8 cellular contexts compared by ENCODE assay signal in genomic region chr4:139988863-139989765, GRCh38.
DNase-seq lines count a peak whose midpoint lies in the region; ATAC-seq, FAIRE-seq and TF ChIP-seq lines count a peak whose summit lies in the region.

No MANE protein-coding gene starts in this region.

- ATAC-seq in upper lobe of right lung: peak; percentile 74

- WGBS in spleen, 5 donors: 78 to 92% (median 85%) methylated on average over 17 of the region's 17 CpGs

- in situ Hi-C loops in HAP-1 (cut with MboI; ENCODE audit: low sequenced_read_pairs): no loop called here

- TF ChIP-seq CTCF in epithelial cell of esophagus (IDR thresholded peaks at IDR 0.05; ENCODE audit: insufficient read depth, low read depth, low read length, missing control alignments) (no peak), upper lobe of right lung (IDR thresholded peaks at IDR 0.05) (no peak), spleen (IDR thresholded peaks at IDR 0.05 in 8 of 11, conservative IDR thresholded peaks at IDR 0.05 in 3 of 11) (no peak), GM20000 (IDR thresholded peaks at IDR 0.05; ENCODE audit: extremely low read depth, missing control alignments) (no peak)

- DNase-seq in ELF-1 (ENCODE audit: low read depth, low spot score) (peak; percentile 68), RCC 7860 (ENCODE audit: low spot score) (peak; percentile 77), epithelial cell of esophagus (ENCODE audit: low read depth) (peak; percentile 97), occipital lobe (lab: John Stamatoyannopoulos, UW) (peak; percentile 55), upper lobe of right lung (no peak), HAP-1 (ENCODE audit: low spot score in 2 of 2) (no peak), spleen (no peak), GM20000 (ENCODE audit: low spot score) (no peak)

- H3K9me3 ChIP-seq in upper lobe of right lung (no peaks in the 10 kb centered on the region), HAP-1 (no peaks in the 10 kb centered on the region), spleen (no peaks in the 10 kb centered on the region)

- intact Hi-C loops in upper lobe of right lung (cut with DNase I) (no loop called here), spleen (cut with DNase I; ENCODE audit: low total_unique reads) (no loop called here)

- TF ChIP-seq POLR2A in spleen (IDR thresholded peaks at IDR 0.05): no peak

- H3K4me3 ChIP-seq in epithelial cell of esophagus (ENCODE audit: low read length) (no peak overlapping the region), upper lobe of right lung (no peak overlapping the region), HAP-1 (no peak overlapping the region), spleen (no peak overlapping the region)

- H3K27ac ChIP-seq in upper lobe of right lung (no peak overlapping the region), spleen (no peak overlapping the region)

- H3K36me3 ChIP-seq in upper lobe of right lung: no peaks in the 10 kb centered on the region
- H3K36me3 ChIP-seq in HAP-1 (replicated peaks): no peaks in the 10 kb centered on the region
- no peaks in the 10 kb centered on the region for H3K36me3 ChIP-seq in spleen

- H3K27me3 ChIP-seq in upper lobe of right lung: no peaks in the 10 kb centered on the region
- no peaks in the 10 kb centered on the region for H3K27me3 ChIP-seq in HAP-1 (ENCODE audit: low read depth)
- no peaks in the 10 kb centered on the region for H3K27me3 ChIP-seq in spleen (replicated peaks in 1 of 7)

- peaks cover 9% of the 10 kb centered on the region for H3K4me1 ChIP-seq in upper lobe of right lung
- H3K4me1 ChIP-seq in HAP-1: no peaks in the 10 kb centered on the region
- H3K4me1 ChIP-seq in spleen: peaks cover 0 to 6% (median 0%) of the 10 kb centered on the region in 6 donors

- peak; percentile 85 for FAIRE-seq in RCC 7860 (lab: Jason Lieb, UNC)

Comparison
In these comparisons a context has a peak if more than half of its experiments do, and no peak if none do; other contexts are left out.
1. DNase-seq: peak in ELF-1 (single experiment), RCC 7860 (single experiment), epithelial cell of esophagus (single experiment) and occipital lobe (single experiment); none in upper lobe of right lung (single experiment), HAP-1 (0 of 2), spleen (single experiment) and GM20000 (single experiment).